ENCODE assay signal across 2 cellular contexts in the genomic region with DNA sequence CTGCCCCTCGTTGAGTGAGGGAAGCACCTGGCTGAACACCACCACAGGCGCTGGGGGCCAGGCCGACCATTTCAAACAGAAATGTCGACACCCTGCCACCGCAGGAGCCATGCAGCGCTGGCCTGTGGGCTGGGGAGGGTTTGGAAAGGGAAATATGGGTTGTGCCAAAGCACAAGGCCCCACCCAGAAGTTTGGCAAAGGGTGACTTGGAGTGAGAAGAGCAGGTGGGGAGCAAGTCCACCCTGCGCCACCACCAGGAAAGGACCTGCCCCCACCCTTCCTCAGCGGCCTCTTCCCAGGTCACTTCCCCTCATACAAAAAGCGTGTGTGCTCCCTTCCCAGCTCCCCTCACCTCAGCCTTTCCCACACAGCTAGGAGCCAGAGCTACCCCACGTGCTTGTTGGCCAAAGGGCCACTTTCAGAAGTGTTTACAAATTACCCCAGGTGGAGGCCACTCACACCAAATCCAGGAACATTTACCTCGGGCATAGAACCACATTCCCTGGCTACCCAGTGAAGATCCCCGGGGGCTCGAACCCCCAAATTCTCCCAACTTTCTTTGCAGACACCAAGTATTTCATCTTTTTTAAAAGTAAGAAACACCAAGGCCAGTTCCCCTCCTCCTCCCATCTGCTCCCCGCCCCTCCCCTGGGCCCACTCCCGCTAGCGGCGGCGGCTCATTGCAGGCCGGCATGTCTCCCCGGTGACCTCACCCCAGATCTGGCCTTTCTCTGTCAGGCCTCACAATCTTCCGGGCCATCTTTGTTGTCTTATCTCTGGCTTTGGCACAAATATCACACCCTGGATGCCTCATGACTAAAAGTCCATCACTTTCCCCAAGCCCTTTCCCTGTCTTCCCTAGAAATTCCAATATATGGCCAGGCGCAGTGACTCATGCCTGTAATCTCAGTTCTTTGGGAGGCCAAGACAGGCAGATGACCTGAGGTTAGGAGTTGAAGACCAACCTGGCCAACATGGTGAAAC.
A peak's percentile ranks its signal among the peaks of the same experiment; 100 is the strongest.
TF ChIP-seq lines count a peak whose summit lies in the region.

No MANE protein-coding gene starts in this region.

TF ChIP-seq in K562, 482 proteins besides CTCF, POLR2A, EP300 and RAD21 (continued from another document and continues in another):
- TF ChIP-seq, protein P1, sequence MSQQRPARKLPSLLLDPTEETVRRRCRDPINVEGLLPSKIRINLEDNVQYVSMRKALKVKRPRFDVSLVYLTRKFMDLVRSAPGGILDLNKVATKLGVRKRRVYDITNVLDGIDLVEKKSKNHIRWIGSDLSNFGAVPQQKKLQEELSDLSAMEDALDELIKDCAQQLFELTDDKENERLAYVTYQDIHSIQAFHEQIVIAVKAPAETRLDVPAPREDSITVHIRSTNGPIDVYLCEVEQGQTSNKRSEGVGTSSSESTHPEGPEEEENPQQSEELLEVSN (IDR thresholded peaks at IDR 0.05; ENCODE audit: borderline replicate concordance in 1 of 2, extremely low read depth in 1 of 2, insufficient read depth in 1 of 2, insufficient read length in 1 of 2, low read depth in 1 of 2, low read length in 1 of 2, poor library complexity in 1 of 2, severe bottlenecking in 1 of 2): peak in 1 of 2 experiments; percentile 31
- peak; percentile 85 for TF ChIP-seq MTA1 (IDR thresholded peaks at IDR 0.05; ENCODE audit: borderline replicate concordance)
- peak; percentile 50; the same call in 1 of the 2 replicates for TF ChIP-seq ZNF583 (CRISPR knock-in tag; IDR thresholded peaks at IDR 0.05)
- TF ChIP-seq SMARCE1 (IDR thresholded peaks at IDR 0.05): peak; percentile 93
- peak; percentile 54 for TF ChIP-seq SMAD4 (CRISPR knock-in tag; conservative IDR thresholded peaks at IDR 0.05)
- TF ChIP-seq, protein P2, sequence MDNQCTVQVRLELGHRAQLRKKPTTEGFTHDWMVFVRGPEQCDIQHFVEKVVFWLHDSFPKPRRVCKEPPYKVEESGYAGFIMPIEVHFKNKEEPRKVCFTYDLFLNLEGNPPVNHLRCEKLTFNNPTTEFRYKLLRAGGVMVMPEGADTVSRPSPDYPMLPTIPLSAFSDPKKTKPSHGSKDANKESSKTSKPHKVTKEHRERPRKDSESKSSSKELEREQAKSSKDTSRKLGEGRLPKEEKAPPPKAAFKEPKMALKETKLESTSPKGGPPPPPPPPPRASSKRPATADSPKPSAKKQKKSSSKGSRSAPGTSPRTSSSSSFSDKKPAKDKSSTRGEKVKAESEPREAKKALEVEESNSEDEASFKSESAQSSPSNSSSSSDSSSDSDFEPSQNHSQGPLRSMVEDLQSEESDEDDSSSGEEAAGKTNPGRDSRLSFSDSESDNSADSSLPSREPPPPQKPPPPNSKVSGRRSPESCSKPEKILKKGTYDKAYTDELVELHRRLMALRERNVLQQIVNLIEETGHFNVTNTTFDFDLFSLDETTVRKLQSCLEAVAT (IDR thresholded peaks at IDR 0.05): peak in 1 of 2 experiments; percentile 55; a peak in 1 of 4 replicates
- TF ChIP-seq HIVEP1 (CRISPR knock-in tag; IDR thresholded peaks at IDR 0.05): 0 out of 2 replicates have a peak, but pooled peaks have one; percentile 27
- TF ChIP-seq, protein P3, sequence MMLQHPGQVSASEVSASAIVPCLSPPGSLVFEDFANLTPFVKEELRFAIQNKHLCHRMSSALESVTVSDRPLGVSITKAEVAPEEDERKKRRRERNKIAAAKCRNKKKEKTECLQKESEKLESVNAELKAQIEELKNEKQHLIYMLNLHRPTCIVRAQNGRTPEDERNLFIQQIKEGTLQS (IDR thresholded peaks at IDR 0.05): peak; percentile 95
- TF ChIP-seq, protein P3 (CRISPR knock-in tag; conservative IDR thresholded peaks at IDR 0.05): no peak
- TF ChIP-seq ZC3H4 (CRISPR knock-in tag; IDR thresholded peaks at IDR 0.05; ENCODE audit: borderline replicate concordance): 0 out of 2 replicates have a peak, but pooled peaks have one; percentile 47
- no peak for TF ChIP-seq HNRNPUL1 (IDR thresholded peaks at IDR 0.05; ENCODE audit: low read length)
- peak; percentile 47; the same call in 1 of the 2 replicates for TF ChIP-seq TAL1 (IDR thresholded peaks at IDR 0.05)
- peak; percentile 67; the same call in 1 of the 2 replicates for TF ChIP-seq GATA2 (CRISPR knock-in tag; IDR thresholded peaks at IDR 0.05)
- TF ChIP-seq, protein P4, sequence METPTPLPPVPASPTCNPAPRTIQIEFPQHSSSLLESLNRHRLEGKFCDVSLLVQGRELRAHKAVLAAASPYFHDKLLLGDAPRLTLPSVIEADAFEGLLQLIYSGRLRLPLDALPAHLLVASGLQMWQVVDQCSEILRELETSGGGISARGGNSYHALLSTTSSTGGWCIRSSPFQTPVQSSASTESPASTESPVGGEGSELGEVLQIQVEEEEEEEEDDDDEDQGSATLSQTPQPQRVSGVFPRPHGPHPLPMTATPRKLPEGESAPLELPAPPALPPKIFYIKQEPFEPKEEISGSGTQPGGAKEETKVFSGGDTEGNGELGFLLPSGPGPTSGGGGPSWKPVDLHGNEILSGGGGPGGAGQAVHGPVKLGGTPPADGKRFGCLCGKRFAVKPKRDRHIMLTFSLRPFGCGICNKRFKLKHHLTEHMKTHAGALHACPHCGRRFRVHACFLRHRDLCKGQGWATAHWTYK (CRISPR knock-in tag; IDR thresholded peaks at IDR 0.05): peak; percentile 43; the same call in 1 of the 2 replicates
- TF ChIP-seq NFIC (IDR thresholded peaks at IDR 0.05): peak; percentile 52; the same call in 1 of the 2 replicates
- TF ChIP-seq ZEB2 (IDR thresholded peaks at IDR 0.05): peak; percentile 50; the same call in 1 of the 2 replicates
- TF ChIP-seq HSF4 (CRISPR knock-in tag; IDR thresholded peaks at IDR 0.05; ENCODE audit: borderline replicate concordance): peak; percentile 13; the same call in 1 of the 2 replicates
- TF ChIP-seq LEF1 (IDR thresholded peaks at IDR 0.05): no peak
- peak; percentile 33 for TF ChIP-seq MEIS2 (IDR thresholded peaks at IDR 0.05; ENCODE audit: partially characterized antibody)
- peak; percentile 52; the same call in 1 of the 2 replicates for TF ChIP-seq SOX6 (IDR thresholded peaks at IDR 0.05)
- TF ChIP-seq ARNT (IDR thresholded peaks at IDR 0.05): 0 out of 4 replicates have a peak, but pooled peaks of 1 of the 2 experiments have one; percentile 31
- TF ChIP-seq ZFX (CRISPR knock-in tag; IDR thresholded peaks at IDR 0.05): peak; percentile 76

TF ChIP-seq in HepG2, 621 proteins besides CTCF, POLR2A, EP300 and RAD21 (continued from another document and continues in another):
- TF ChIP-seq, protein P5, sequence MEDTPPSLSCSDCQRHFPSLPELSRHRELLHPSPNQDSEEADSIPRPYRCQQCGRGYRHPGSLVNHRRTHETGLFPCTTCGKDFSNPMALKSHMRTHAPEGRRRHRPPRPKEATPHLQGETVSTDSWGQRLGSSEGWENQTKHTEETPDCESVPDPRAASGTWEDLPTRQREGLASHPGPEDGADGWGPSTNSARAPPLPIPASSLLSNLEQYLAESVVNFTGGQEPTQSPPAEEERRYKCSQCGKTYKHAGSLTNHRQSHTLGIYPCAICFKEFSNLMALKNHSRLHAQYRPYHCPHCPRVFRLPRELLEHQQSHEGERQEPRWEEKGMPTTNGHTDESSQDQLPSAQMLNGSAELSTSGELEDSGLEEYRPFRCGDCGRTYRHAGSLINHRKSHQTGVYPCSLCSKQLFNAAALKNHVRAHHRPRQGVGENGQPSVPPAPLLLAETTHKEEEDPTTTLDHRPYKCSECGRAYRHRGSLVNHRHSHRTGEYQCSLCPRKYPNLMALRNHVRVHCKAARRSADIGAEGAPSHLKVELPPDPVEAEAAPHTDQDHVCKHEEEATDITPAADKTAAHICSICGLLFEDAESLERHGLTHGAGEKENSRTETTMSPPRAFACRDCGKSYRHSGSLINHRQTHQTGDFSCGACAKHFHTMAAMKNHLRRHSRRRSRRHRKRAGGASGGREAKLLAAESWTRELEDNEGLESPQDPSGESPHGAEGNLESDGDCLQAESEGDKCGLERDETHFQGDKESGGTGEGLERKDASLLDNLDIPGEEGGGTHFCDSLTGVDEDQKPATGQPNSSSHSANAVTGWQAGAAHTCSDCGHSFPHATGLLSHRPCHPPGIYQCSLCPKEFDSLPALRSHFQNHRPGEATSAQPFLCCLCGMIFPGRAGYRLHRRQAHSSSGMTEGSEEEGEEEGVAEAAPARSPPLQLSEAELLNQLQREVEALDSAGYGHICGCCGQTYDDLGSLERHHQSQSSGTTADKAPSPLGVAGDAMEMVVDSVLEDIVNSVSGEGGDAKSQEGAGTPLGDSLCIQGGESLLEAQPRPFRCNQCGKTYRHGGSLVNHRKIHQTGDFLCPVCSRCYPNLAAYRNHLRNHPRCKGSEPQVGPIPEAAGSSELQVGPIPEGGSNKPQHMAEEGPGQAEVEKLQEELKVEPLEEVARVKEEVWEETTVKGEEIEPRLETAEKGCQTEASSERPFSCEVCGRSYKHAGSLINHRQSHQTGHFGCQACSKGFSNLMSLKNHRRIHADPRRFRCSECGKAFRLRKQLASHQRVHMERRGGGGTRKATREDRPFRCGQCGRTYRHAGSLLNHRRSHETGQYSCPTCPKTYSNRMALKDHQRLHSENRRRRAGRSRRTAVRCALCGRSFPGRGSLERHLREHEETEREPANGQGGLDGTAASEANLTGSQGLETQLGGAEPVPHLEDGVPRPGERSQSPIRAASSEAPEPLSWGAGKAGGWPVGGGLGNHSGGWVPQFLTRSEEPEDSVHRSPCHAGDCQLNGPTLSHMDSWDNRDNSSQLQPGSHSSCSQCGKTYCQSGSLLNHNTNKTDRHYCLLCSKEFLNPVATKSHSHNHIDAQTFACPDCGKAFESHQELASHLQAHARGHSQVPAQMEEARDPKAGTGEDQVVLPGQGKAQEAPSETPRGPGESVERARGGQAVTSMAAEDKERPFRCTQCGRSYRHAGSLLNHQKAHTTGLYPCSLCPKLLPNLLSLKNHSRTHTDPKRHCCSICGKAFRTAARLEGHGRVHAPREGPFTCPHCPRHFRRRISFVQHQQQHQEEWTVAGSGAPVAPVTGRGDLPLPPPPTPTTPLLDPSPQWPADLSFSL (CRISPR knock-in tag; IDR thresholded peaks at IDR 0.05): no peak
- TF ChIP-seq LCORL (IDR thresholded peaks at IDR 0.05) (no peak), LCORL (CRISPR knock-in tag; IDR thresholded peaks at IDR 0.05) (peak; percentile 39; the same call in 1 of the 2 replicates), FOXC1 (CRISPR knock-in tag; IDR thresholded peaks at IDR 0.05; ENCODE audit: borderline replicate concordance) (0 out of 2 replicates have a peak, but pooled peaks have one; percentile 26), HNRNPH1 (optimal IDR thresholded peaks at IDR 0.05; ENCODE audit: low read depth, low read length) (no peak), ZFP36 (IDR thresholded peaks at IDR 0.05; ENCODE audit: borderline replicate concordance, low read depth, low read length, partially characterized antibody) (no peak), ETV5 (CRISPR knock-in tag; IDR thresholded peaks at IDR 0.05; ENCODE audit: borderline replicate concordance) (peak; percentile 7; the same call in 1 of the 2 replicates), YEATS2 (CRISPR knock-in tag; IDR thresholded peaks at IDR 0.05; ENCODE audit: borderline replicate concordance) (no peak), DR1 (CRISPR knock-in tag; IDR thresholded peaks at IDR 0.05) (no peak), RBFOX2 (IDR thresholded peaks at IDR 0.05; ENCODE audit: low read depth, low read length) (no peak), POGZ (CRISPR knock-in tag; IDR thresholded peaks at IDR 0.05) (0 out of 2 replicates have a peak, but pooled peaks have one; percentile 10), ZNF737 (CRISPR knock-in tag; IDR thresholded peaks at IDR 0.05; ENCODE audit: borderline replicate concordance) (no peak), FOSL2 (CRISPR knock-in tag; IDR thresholded peaks at IDR 0.05) (peak; percentile 74), AGO1 (IDR thresholded peaks at IDR 0.05; ENCODE audit: low read depth, low read length, poor library complexity, severe bottlenecking) (no peak), HDAC2 (CRISPR knock-in tag; IDR thresholded peaks at IDR 0.05) (no peak), PCBP2 (optimal IDR thresholded peaks at IDR 0.05; ENCODE audit: low read depth, low read length, poor library complexity, severe bottlenecking) (no peak), ZNF670 (CRISPR knock-in tag; IDR thresholded peaks at IDR 0.05; ENCODE audit: borderline replicate concordance) (no peak), ZNF256 (CRISPR knock-in tag; conservative IDR thresholded peaks at IDR 0.05) (no peak), ZBTB42 (CRISPR knock-in tag; IDR thresholded peaks at IDR 0.05) (no peak), ZNF224 (CRISPR knock-in tag; IDR thresholded peaks at IDR 0.05) (no peak), GZF1 (CRISPR knock-in tag; IDR thresholded peaks at IDR 0.05) (no peak), ZNF354B (CRISPR knock-in tag; IDR thresholded peaks at IDR 0.05) (no peak), SAP130 (CRISPR knock-in tag; IDR thresholded peaks at IDR 0.05; ENCODE audit: low read depth) (peak; percentile 32; the same call in 1 of the 2 replicates)
- TF ChIP-seq, protein P6, sequence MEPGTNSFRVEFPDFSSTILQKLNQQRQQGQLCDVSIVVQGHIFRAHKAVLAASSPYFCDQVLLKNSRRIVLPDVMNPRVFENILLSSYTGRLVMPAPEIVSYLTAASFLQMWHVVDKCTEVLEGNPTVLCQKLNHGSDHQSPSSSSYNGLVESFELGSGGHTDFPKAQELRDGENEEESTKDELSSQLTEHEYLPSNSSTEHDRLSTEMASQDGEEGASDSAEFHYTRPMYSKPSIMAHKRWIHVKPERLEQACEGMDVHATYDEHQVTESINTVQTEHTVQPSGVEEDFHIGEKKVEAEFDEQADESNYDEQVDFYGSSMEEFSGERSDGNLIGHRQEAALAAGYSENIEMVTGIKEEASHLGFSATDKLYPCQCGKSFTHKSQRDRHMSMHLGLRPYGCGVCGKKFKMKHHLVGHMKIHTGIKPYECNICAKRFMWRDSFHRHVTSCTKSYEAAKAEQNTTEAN (CRISPR knock-in tag; conservative IDR thresholded peaks at IDR 0.05): no peak
- TF ChIP-seq, protein P7, sequence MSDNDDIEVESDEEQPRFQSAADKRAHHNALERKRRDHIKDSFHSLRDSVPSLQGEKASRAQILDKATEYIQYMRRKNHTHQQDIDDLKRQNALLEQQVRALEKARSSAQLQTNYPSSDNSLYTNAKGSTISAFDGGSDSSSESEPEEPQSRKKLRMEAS (IDR thresholded peaks at IDR 0.05): peak; percentile 73; the same call in 1 of the 2 replicates
- TF ChIP-seq, protein P8, sequence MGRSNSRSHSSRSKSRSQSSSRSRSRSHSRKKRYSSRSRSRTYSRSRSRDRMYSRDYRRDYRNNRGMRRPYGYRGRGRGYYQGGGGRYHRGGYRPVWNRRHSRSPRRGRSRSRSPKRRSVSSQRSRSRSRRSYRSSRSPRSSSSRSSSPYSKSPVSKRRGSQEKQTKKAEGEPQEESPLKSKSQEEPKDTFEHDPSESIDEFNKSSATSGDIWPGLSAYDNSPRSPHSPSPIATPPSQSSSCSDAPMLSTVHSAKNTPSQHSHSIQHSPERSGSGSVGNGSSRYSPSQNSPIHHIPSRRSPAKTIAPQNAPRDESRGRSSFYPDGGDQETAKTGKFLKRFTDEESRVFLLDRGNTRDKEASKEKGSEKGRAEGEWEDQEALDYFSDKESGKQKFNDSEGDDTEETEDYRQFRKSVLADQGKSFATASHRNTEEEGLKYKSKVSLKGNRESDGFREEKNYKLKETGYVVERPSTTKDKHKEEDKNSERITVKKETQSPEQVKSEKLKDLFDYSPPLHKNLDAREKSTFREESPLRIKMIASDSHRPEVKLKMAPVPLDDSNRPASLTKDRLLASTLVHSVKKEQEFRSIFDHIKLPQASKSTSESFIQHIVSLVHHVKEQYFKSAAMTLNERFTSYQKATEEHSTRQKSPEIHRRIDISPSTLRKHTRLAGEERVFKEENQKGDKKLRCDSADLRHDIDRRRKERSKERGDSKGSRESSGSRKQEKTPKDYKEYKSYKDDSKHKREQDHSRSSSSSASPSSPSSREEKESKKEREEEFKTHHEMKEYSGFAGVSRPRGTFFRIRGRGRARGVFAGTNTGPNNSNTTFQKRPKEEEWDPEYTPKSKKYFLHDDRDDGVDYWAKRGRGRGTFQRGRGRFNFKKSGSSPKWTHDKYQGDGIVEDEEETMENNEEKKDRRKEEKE (IDR thresholded peaks at IDR 0.05): no peak
